7 cellular contexts compared by ENCODE assay signal in genomic region chr1:151993734-151994496, GRCh38. TPM values are rescaled to one million over a fixed set of nuclear protein-coding genes. Genes with fewer than 3 reads are reported as not detected.
DNase-seq lines count a peak whose midpoint lies in the region; ATAC-seq lines count a peak whose summit lies in the region.

A gene with protein sequence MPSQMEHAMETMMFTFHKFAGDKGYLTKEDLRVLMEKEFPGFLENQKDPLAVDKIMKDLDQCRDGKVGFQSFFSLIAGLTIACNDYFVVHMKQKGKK (minus strand): TSS chr1:151993859. CDS start chr1:151986230, 7,629 bp downstream.

- peak; percentile 39 for DNase-seq in NCI-H510A (lab: John Stamatoyannopoulos, UW)
- DNase-seq in activated CD8-positive, alpha-beta T cell treated with anti-CD3 and anti-CD28 coated beads, Interleukin-2, amount 10 ng/mL, durations not matched to agents 7 days and 5 days, result peak; percentile 88
- peak; percentile 56 for DNase-seq in effector CD8-positive, alpha-beta T cell (lab: John Stamatoyannopoulos, UW)
- DNase-seq in medulla oblongata (ENCODE audit: extremely low spot score), result peak; percentile 43
- DNase-seq in stimulated activated CD8-positive, alpha-beta memory T cell treated with anti-CD3 and anti-CD28 coated beads, Interleukin-2, amount 100 ng/mL, for 1 hour (ENCODE audit: low read depth in 2 of 2), result peak; percentile 46 to 68

- POLR2A ChIA-PET in activated CD8-positive, alpha-beta T cell treated with anti-CD3 and anti-CD28 coated beads, Interleukin-2, amount 10 ng/mL, durations not matched to agents 7 days and 5 days (lab: Charles Lee), result interaction anchor here (1.0 to 1.6 kb wide), 3 partner anchors 8 to 89 kb away, joined by 3 to 6 read pairs (median 4); no protein-coding TSS in a partner anchor

- ATAC-seq in GM18502 (IDR thresholded peaks at IDR 0.05; ENCODE audit: poor library complexity, unreplicated experiment) (peak; percentile 28), HG03280 (IDR thresholded peaks at IDR 0.05; ENCODE audit: unreplicated experiment) (no peak)
- peak; percentile 87 for ATAC-seq in activated CD8-positive, alpha-beta T cell treated with anti-CD3 and anti-CD28 coated beads, Interleukin-2, amount 10 ng/mL, durations not matched to agents 7 days and 5 days

- peak within 1 kb of the TSS; percentile 99 for H3K4me3 Mint-ChIP-seq in activated CD8-positive, alpha-beta T cell treated with anti-CD3 and anti-CD28 coated beads, Interleukin-2, amount 10 ng/mL, durations not matched to agents 7 days and 5 days

- peak within 1 kb of the TSS; percentile 97 for H3K27ac Mint-ChIP-seq in activated CD8-positive, alpha-beta T cell treated with anti-CD3 and anti-CD28 coated beads, Interleukin-2, amount 10 ng/mL, durations not matched to agents 7 days and 5 days

- H3K4me1 Mint-ChIP-seq in activated CD8-positive, alpha-beta T cell treated with anti-CD3 and anti-CD28 coated beads, Interleukin-2, amount 10 ng/mL, durations not matched to agents 7 days and 5 days (ENCODE audit: low read depth), result peaks cover 49% of the 10 kb centered on the region

- peaks cover 39% of the 10 kb centered on the region for H3K36me3 Mint-ChIP-seq in activated CD8-positive, alpha-beta T cell treated with anti-CD3 and anti-CD28 coated beads, Interleukin-2, amount 10 ng/mL, durations not matched to agents 7 days and 5 days (ENCODE audit: low read depth)

- no peaks in the 10 kb centered on the region for H3K9me3 Mint-ChIP-seq in activated CD8-positive, alpha-beta T cell treated with anti-CD3 and anti-CD28 coated beads, Interleukin-2, amount 10 ng/mL, durations not matched to agents 7 days and 5 days (ENCODE audit: insufficient read depth)

- H3K27me3 Mint-ChIP-seq in activated CD8-positive, alpha-beta T cell treated with anti-CD3 and anti-CD28 coated beads, Interleukin-2, amount 10 ng/mL, durations not matched to agents 7 days and 5 days (ENCODE audit: low read depth), result peaks cover 5% of the 10 kb centered on the region

- CTCF ChIA-PET in activated CD8-positive, alpha-beta T cell treated with anti-CD3 and anti-CD28 coated beads, Interleukin-2, amount 10 ng/mL, durations not matched to agents 7 days and 5 days (lab: Charles Lee), result interaction anchor here (0.6 to 27.4 kb wide), 3 partner anchors 8 to 96 kb away, joined by 3 to 1011 read pairs (median 3); no protein-coding TSS in a partner anchor

RNA-seq across cellular contexts. Expression of the gene that starts here (rescaled TPM):
- 100 to 1,000 TPM; 540 to 571 TPM for total RNA-seq in activated CD8-positive, alpha-beta T cell treated with anti-CD3 and anti-CD28 coated beads, Interleukin-2, amount 10 ng/mL, durations not matched to agents 7 days and 5 days
